Comparison of ENCODE assay signal across 2 cellular contexts in the genomic region with DNA sequence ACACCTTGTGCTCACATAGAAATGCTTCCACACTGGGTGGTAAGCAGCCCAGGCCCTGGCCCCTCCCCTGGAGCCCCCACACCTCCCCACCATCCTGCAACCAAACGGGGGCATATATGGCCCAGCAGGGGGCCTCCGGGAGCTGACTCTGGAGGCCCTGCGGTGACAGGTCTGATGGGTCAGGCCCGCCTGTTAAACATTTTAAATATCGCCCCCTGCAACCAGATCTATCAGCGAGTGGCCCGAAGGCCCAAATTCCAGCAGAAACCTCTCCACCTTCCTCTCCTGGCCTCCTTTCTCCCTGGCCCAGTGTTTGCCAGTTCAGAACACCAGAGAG.
TF ChIP-seq lines count a peak whose summit lies in the region.

No MANE protein-coding gene starts in this region.

TF ChIP-seq in GM23338, 12 proteins besides CTCF, POLR2A, EP300 and RAD21 (continued from another document):
- TF ChIP-seq, protein P1, sequence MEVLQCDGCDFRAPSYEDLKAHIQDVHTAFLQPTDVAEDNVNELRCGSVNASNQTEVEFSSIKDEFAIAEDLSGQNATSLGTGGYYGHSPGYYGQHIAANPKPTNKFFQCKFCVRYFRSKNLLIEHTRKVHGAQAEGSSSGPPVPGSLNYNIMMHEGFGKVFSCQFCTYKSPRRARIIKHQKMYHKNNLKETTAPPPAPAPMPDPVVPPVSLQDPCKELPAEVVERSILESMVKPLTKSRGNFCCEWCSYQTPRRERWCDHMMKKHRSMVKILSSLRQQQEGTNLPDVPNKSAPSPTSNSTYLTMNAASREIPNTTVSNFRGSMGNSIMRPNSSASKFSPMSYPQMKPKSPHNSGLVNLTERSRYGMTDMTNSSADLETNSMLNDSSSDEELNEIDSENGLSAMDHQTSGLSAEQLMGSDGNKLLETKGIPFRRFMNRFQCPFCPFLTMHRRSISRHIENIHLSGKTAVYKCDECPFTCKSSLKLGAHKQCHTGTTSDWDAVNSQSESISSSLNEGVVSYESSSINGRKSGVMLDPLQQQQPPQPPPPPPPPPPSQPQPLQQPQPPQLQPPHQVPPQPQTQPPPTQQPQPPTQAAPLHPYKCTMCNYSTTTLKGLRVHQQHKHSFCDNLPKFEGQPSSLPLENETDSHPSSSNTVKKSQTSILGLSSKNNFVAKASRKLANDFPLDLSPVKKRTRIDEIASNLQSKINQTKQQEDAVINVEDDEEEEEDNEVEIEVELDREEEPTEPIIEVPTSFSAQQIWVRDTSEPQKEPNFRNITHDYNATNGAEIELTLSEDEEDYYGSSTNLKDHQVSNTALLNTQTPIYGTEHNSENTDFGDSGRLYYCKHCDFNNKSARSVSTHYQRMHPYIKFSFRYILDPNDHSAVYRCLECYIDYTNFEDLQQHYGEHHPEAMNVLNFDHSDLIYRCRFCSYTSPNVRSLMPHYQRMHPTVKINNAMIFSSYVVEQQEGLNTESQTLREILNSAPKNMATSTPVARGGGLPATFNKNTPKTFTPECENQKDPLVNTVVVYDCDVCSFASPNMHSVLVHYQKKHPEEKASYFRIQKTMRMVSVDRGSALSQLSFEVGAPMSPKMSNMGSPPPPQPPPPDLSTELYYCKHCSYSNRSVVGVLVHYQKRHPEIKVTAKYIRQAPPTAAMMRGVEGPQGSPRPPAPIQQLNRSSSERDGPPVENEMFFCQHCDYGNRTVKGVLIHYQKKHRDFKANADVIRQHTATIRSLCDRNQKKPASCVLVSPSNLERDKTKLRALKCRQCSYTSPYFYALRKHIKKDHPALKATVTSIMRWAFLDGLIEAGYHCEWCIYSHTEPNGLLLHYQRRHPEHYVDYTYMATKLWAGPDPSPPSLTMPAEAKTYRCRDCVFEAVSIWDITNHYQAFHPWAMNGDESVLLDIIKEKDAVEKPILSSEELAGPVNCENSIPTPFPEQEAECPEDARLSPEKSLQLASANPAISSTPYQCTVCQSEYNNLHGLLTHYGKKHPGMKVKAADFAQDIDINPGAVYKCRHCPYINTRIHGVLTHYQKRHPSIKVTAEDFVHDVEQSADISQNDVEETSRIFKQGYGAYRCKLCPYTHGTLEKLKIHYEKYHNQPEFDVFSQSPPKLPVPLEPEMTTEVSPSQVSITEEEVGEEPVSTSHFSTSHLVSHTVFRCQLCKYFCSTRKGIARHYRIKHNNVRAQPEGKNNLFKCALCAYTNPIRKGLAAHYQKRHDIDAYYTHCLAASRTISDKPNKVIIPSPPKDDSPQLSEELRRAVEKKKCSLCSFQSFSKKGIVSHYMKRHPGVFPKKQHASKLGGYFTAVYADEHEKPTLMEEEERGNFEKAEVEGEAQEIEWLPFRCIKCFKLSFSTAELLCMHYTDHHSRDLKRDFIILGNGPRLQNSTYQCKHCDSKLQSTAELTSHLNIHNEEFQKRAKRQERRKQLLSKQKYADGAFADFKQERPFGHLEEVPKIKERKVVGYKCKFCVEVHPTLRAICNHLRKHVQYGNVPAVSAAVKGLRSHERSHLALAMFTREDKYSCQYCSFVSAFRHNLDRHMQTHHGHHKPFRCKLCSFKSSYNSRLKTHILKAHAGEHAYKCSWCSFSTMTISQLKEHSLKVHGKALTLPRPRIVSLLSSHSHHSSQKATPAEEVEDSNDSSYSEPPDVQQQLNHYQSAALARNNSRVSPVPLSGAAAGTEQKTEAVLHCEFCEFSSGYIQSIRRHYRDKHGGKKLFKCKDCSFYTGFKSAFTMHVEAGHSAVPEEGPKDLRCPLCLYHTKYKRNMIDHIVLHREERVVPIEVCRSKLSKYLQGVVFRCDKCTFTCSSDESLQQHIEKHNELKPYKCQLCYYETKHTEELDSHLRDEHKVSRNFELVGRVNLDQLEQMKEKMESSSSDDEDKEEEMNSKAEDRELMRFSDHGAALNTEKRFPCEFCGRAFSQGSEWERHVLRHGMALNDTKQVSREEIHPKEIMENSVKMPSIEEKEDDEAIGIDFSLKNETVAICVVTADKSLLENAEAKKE (CRISPR knock-in tag; IDR thresholded peaks at IDR 0.05): no peak
- no peak for TF ChIP-seq NANOG (IDR thresholded peaks at IDR 0.05; ENCODE audit: borderline replicate concordance)
- TF ChIP-seq ZNF114 (CRISPR knock-in tag; IDR thresholded peaks at IDR 0.05): no peak

TF ChIP-seq in HepG2, 621 proteins besides CTCF, POLR2A, EP300 and RAD21:
- TF ChIP-seq, protein P2, sequence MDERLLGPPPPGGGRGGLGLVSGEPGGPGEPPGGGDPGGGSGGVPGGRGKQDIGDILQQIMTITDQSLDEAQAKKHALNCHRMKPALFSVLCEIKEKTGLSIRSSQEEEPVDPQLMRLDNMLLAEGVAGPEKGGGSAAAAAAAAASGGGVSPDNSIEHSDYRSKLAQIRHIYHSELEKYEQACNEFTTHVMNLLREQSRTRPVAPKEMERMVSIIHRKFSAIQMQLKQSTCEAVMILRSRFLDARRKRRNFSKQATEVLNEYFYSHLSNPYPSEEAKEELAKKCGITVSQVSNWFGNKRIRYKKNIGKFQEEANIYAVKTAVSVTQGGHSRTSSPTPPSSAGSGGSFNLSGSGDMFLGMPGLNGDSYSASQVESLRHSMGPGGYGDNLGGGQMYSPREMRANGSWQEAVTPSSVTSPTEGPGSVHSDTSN (CRISPR knock-in tag; IDR thresholded peaks at IDR 0.05): no peak
- TF ChIP-seq ZBTB7B (CRISPR knock-in tag; IDR thresholded peaks at IDR 0.05) (0 out of 2 replicates have a peak, but pooled peaks have one; percentile 28), MEIS2 (CRISPR knock-in tag; IDR thresholded peaks at IDR 0.05) (0 out of 2 replicates have a peak, but pooled peaks have one; percentile 40), MAZ (IDR thresholded peaks at IDR 0.05; ENCODE audit: borderline replicate concordance, low read depth, low read length) (no peak), MAZ (CRISPR knock-in tag; IDR thresholded peaks at IDR 0.05; ENCODE audit: low read depth) (peak; percentile 52; the same call in 1 of the 2 replicates), SOX6 (IDR thresholded peaks at IDR 0.05) (no peak), SOX6 (CRISPR knock-in tag; IDR thresholded peaks at IDR 0.05) (0 out of 2 replicates have a peak, but pooled peaks have one; percentile 12), STAG1 (CRISPR knock-in tag; IDR thresholded peaks at IDR 0.05) (peak; percentile 77), NFATC3 (CRISPR knock-in tag; IDR thresholded peaks at IDR 0.05) (no peak)
- TF ChIP-seq, protein P3, sequence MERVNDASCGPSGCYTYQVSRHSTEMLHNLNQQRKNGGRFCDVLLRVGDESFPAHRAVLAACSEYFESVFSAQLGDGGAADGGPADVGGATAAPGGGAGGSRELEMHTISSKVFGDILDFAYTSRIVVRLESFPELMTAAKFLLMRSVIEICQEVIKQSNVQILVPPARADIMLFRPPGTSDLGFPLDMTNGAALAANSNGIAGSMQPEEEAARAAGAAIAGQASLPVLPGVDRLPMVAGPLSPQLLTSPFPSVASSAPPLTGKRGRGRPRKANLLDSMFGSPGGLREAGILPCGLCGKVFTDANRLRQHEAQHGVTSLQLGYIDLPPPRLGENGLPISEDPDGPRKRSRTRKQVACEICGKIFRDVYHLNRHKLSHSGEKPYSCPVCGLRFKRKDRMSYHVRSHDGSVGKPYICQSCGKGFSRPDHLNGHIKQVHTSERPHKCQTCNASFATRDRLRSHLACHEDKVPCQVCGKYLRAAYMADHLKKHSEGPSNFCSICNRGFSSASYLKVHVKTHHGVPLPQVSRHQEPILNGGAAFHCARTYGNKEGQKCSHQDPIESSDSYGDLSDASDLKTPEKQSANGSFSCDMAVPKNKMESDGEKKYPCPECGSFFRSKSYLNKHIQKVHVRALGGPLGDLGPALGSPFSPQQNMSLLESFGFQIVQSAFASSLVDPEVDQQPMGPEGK (CRISPR knock-in tag; IDR thresholded peaks at IDR 0.05): peak; percentile 94
